ENCODE assay signal across 8 cellular contexts in the genomic region with DNA sequence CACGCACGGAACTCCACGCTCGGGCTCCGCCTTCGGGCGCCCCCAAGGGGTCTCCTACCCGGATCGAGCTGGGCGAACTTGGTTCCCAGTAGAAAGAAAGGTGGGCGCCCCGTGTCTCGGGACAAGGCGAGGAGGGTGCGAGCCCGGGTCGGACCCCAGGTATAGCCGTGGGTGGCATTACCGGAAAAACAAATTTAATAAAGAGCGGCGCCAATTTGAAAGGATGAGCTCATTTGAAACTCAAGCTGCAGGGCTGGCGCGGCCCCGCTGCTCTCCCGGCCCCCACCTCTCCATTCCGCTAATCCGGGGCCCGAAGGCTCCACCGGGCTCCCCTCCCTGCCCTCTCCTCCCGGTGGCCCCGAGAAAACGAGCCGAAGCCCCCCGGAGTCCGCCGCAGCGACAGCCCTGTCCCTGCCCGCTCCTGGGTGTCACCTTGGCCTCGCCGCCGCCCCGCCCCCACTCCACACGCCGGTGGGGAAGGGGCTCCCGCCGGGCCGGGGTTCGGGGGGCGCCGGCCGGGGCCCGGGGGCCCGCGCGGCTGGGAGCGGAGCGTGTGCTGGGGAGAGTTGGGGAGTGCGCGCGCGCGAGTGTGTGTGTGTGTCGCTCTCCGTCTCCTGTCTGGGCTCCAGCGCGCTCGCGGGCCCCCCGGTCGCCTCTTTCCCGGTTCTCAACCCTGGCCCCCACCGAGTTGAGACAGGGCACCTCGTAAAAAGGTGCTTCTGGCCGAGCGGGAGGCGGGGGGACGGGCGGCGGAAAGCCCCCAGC. TPM values are rescaled to one million over a fixed set of nuclear protein-coding genes. Genes with fewer than 3 reads are reported as not detected.
DNase-seq lines count a peak whose midpoint lies in the region; ATAC-seq and TF ChIP-seq lines count a peak whose summit lies in the region.

No MANE protein-coding gene starts in this region.

- H3K4me1 Mint-ChIP-seq in neural crest cell, result peaks cover 52% of the 10 kb centered on the region

- peak overlapping the region; percentile 99 for H3K27ac Mint-ChIP-seq in neural crest cell (ENCODE audit: unreplicated experiment)

- H3K4me3 ChIP-seq in fibroblast of villous mesenchyme (ENCODE audit: low read depth, low read length), result peak overlapping the region; percentile 82

- TF ChIP-seq CTCF in fibroblast of villous mesenchyme (IDR thresholded peaks at IDR 0.05; ENCODE audit: insufficient read depth, low read depth, low read length), result peak; percentile 19
- TF ChIP-seq CTCF in neural crest cell (conservative IDR thresholded peaks at IDR 0.05), result peak; percentile 14

- H3K9me3 Mint-ChIP-seq in neural crest cell, result no peaks in the 10 kb centered on the region

- peak overlapping the region; percentile 98 for H3K4me3 Mint-ChIP-seq in neural crest cell

- H3K27me3 Mint-ChIP-seq in neural crest cell (ENCODE audit: low read depth), result peaks cover 5% of the 10 kb centered on the region

- H3K36me3 Mint-ChIP-seq in neural crest cell (ENCODE audit: low read depth), result peaks cover 15% of the 10 kb centered on the region

- no peak for ATAC-seq in HG02870 (IDR thresholded peaks at IDR 0.05; ENCODE audit: unreplicated experiment)
- ATAC-seq in GM18517 (IDR thresholded peaks at IDR 0.05; ENCODE audit: unreplicated experiment), result no peak

- DNase-seq in DMS 273 (lab: John Stamatoyannopoulos, UW; ENCODE audit: unreplicated experiment), result peak; percentile 87
- peak; percentile 48 to 51 for DNase-seq in Kasumi-1 (lab: John Stamatoyannopoulos, UW)
- DNase-seq in activated CD8-positive, alpha-beta memory T cell treated with anti-CD3 and anti-CD28 coated beads, Interleukin-2, amount 50 U/mL, for 48 hours, result peak; percentile 66
- peak; percentile 62 for DNase-seq in fibroblast of villous mesenchyme (ENCODE audit: low read depth)
- DNase-seq in neural crest cell (ENCODE audit: low read depth, low spot score), result peak; percentile 37
- DNase-seq in NCI-H1092 treated with DMSO at 0.1 percent for 48 hours (lab: John Stamatoyannopoulos, UW), result no peak

RNA-seq across cellular contexts. Expression of gene IGF2BP2, which starts 1.4 kb away (rescaled TPM):
- total RNA-seq in fibroblast of villous mesenchyme (62.5 and 67.8 TPM in 2 replicates), neural crest cell (141 and 144 TPM in 2 replicates)
